In genomic region chr5:160799160-160799559, GRCh38 we compare ENCODE assay signal across 10 cellular contexts. TPM values are rescaled to one million over a fixed set of nuclear protein-coding genes. Genes with fewer than 3 reads are reported as not detected.
DNase-seq lines count a peak whose midpoint lies in the region; ATAC-seq and TF ChIP-seq lines count a peak whose summit lies in the region.
"Had no signal": no experiment of that assay in that cellular context is flagged by ENCODE, and none has a peak within 500 bp of the region (broad histone marks: within the 10 kb centered on the region; RNA-seq: fewer than 3 reads in every experiment).

No MANE protein-coding gene starts in this region.

- H3K9me3 ChIP-seq in gastroesophageal sphincter: no peaks in the 10 kb centered on the region
- H3K9me3 ChIP-seq in Caco-2: no peaks in the 10 kb centered on the region

- H3K27ac ChIP-seq in gastroesophageal sphincter: no peak overlapping the region

- no peak for TF ChIP-seq POLR2A in gastroesophageal sphincter (IDR thresholded peaks at IDR 0.05)

- intact Hi-C loops in Caco-2 (cut with micrococcal nuclease; ENCODE audit: unreplicated experiment): no loop called here

- H3K36me3 ChIP-seq in gastroesophageal sphincter (no peaks in the 10 kb centered on the region), Caco-2 (ENCODE audit: control insufficient read depth, insufficient read depth, low read length) (no peaks in the 10 kb centered on the region)

- H3K4me3 ChIP-seq in gastroesophageal sphincter (no peak overlapping the region), Caco-2 (ENCODE audit: low read depth, low read length) (no peak overlapping the region)

- no peak for TF ChIP-seq EP300 in gastroesophageal sphincter (IDR thresholded peaks at IDR 0.05)

- CTCF ChIA-PET in Caco-2 (lab: Charles Lee): no interaction called here

- H3K4me1 Mint-ChIP-seq in Caco-2 (ENCODE audit: low read depth, unreplicated experiment): peaks cover 10% of the 10 kb centered on the region
- H3K4me1 Mint-ChIP-seq: activated naive CD8-positive, alpha-beta T cell treated with anti-CD3 and anti-CD28 coated beads for 36 hours had no signal

- DNase-seq in activated T-cell treated with anti-CD3 and anti-CD28 coated beads, Interleukin-2, amount 50 U/mL, for 48 hours: no peak
- DNase-seq in Caco-2: no peak
- no peak for DNase-seq in hippocampal formation (lab: John Stamatoyannopoulos, UW)
- DNase-seq in cerebellar nuclear complex (lab: John Stamatoyannopoulos, UW): no peak
- DNase-seq: activated naive CD8-positive, alpha-beta T cell treated with anti-CD3 and anti-CD28 coated beads for 36 hours; NCI-H2081 treated with DMSO at 0.1 percent for 48 hours had no signal

- no TSS peak for BruUV-seq in Caco-2 (replicated peaks; lab: Mats Ljungman, UMichigan)

- H3K27me3 ChIP-seq in gastroesophageal sphincter (no peaks in the 10 kb centered on the region), Caco-2 (replicated peaks; ENCODE audit: control insufficient read depth, insufficient read depth, low read length) (no peaks in the 10 kb centered on the region)

- no peaks in the 10 kb centered on the region for H3K4me1 ChIP-seq in gastroesophageal sphincter
- 0 out of 2 replicates have a peak, but pooled peaks cover 10% of the 10 kb centered on the region for H3K4me1 ChIP-seq in Caco-2

- TF ChIP-seq CTCF in gastroesophageal sphincter (IDR thresholded peaks at IDR 0.05): no peak
- no peak for TF ChIP-seq CTCF in Caco-2 (IDR thresholded peaks at IDR 0.05; ENCODE audit: insufficient read depth in 1 of 2, low read depth in 1 of 2, low read length in 1 of 2, severe bottlenecking in 1 of 2, unreplicated experiment in 1 of 2)

- POLR2A ChIA-PET in Caco-2 (lab: Charles Lee): no interaction called here

- no peak overlapping the region for H3K4me3 Mint-ChIP-seq in Caco-2 (ENCODE audit: unreplicated experiment)
- H3K4me3 Mint-ChIP-seq: activated naive CD8-positive, alpha-beta T cell treated with anti-CD3 and anti-CD28 coated beads for 36 hours had no signal

- no peaks in the 10 kb centered on the region for H3K9me3 Mint-ChIP-seq in Caco-2 (ENCODE audit: unreplicated experiment)
- H3K9me3 Mint-ChIP-seq: activated naive CD8-positive, alpha-beta T cell treated with anti-CD3 and anti-CD28 coated beads for 36 hours had no signal

- ATAC-seq in GM18502 (IDR thresholded peaks at IDR 0.05; ENCODE audit: poor library complexity, unreplicated experiment): peak; percentile 82
- ATAC-seq in GM21529 (IDR thresholded peaks at IDR 0.05; ENCODE audit: unreplicated experiment): peak; percentile 83
- ATAC-seq in HG03565 (IDR thresholded peaks at IDR 0.05; ENCODE audit: unreplicated experiment): peak; percentile 77
- peak; percentile 54 for ATAC-seq in gastroesophageal sphincter

- no peaks in the 10 kb centered on the region for H3K27me3 Mint-ChIP-seq in Caco-2 (ENCODE audit: insufficient read depth, unreplicated experiment)

- H3K36me3 Mint-ChIP-seq in Caco-2 (ENCODE audit: insufficient read depth, unreplicated experiment): no peaks in the 10 kb centered on the region
- H3K36me3 Mint-ChIP-seq: activated naive CD8-positive, alpha-beta T cell treated with anti-CD3 and anti-CD28 coated beads for 36 hours had no signal

- no peak overlapping the region for H3K27ac Mint-ChIP-seq in Caco-2 (ENCODE audit: unreplicated experiment)
- H3K27ac Mint-ChIP-seq: activated naive CD8-positive, alpha-beta T cell treated with anti-CD3 and anti-CD28 coated beads for 36 hours had no signal

- WGBS in gastroesophageal sphincter (ENCODE audit: low coverage in 1 of 2), 2 donors: 61 to 69% methylated on average over 3 to 4 of the region's 4 CpGs

RNA-seq across cellular contexts. Expression of gene ATP10B, which starts 52.9 kb away (rescaled TPM):
- total RNA-seq in gastroesophageal sphincter: 1 to 10 TPM in 3 of 4 donors, under 1 TPM in 1; 0.12 to 1.4 (median 1.2) TPM
- total RNA-seq in Caco-2 (2022): 0.43 and 0.63 TPM in 2 replicates
- total RNA-seq: activated naive CD8-positive, alpha-beta T cell treated with anti-CD3 and anti-CD28 coated beads for 36 hours had no signal
